ENCODE assay signal across 8 cellular contexts in genomic region chrX:37825225-37825842, GRCh38. TPM values are rescaled to one million over a fixed set of nuclear protein-coding genes. Genes with fewer than 3 reads are reported as not detected.
DNase-seq lines count a peak whose midpoint lies in the region; ATAC-seq, FAIRE-seq and TF ChIP-seq lines count a peak whose summit lies in the region.

No MANE protein-coding gene starts in this region.

- H3K4me2 ChIP-seq in A549: peak overlapping the region; percentile 49; the same call in 2 of the 3 replicates

- TF ChIP-seq POLR2A in A549 (IDR thresholded peaks at IDR 0.05; ENCODE audit: low read length): no peak

- peaks cover 24% of the 10 kb centered on the region for H3K27me3 ChIP-seq in adipocyte (replicated peaks; ENCODE audit: control insufficient read depth, insufficient read depth, low read length)

- TF ChIP-seq CTCF in A549 (IDR thresholded peaks at IDR 0.05): peak; percentile 61
- peak; percentile 78 for TF ChIP-seq CTCF in GM10248 (IDR thresholded peaks at IDR 0.05; ENCODE audit: control extremely low read depth, extremely low read depth, low read depth, missing control alignments)

- H3K4me1 ChIP-seq in A549: peaks cover 6% of the 10 kb centered on the region; the same call in 2 of the 3 replicates
- H3K4me1 ChIP-seq in adipocyte (ENCODE audit: control insufficient read depth, insufficient read depth, low read length): no peaks in the 10 kb centered on the region

- no peaks in the 10 kb centered on the region for H3K36me3 ChIP-seq in adipocyte (ENCODE audit: control insufficient read depth, insufficient read depth, low read length, severe bottlenecking)

- FAIRE-seq in A549 (lab: Jason Lieb, UNC) (peak; percentile 36), RCC 7860 (lab: Jason Lieb, UNC) (peak; percentile 23)

- no peak overlapping the region for H3K27ac ChIP-seq in A549

- DNase-seq in A549 (ENCODE audit: low read depth in 1 of 2, low spot score in 1 of 2): peak; percentile 10 to 38
- DNase-seq in GM10248 (ENCODE audit: extremely low spot score): peak; percentile 17
- no peak for DNase-seq in RCC 7860 (ENCODE audit: low spot score)
- peak; percentile 67 for DNase-seq in adipocyte (ENCODE audit: low read depth)
- peak; percentile 55 for DNase-seq in inferior parietal cortex (ENCODE audit: extremely low spot score)
- peak; percentile 19 to 28 for DNase-seq in stimulated activated CD4-positive, alpha-beta T cell treated with anti-CD3 and anti-CD28 coated beads, Interleukin-4, amount 100 ng/mL, for 4 hours
- no peak for DNase-seq in middle frontal gyrus (ENCODE audit: extremely low spot score, low spot score)

- TF ChIP-seq EP300 in A549 (IDR thresholded peaks at IDR 0.05): no peak

- TF ChIP-seq RAD21 in A549 (conservative IDR thresholded peaks at IDR 0.05 in 1 of 2, IDR thresholded peaks at IDR 0.05 in 1 of 2): peak; percentile 71 to 77

- WGBS in A549 (ENCODE audit: missing lambda C conversion rate): 1% methylated on average over 3 of the region's 3 CpGs

- CTCF ChIA-PET in A549 (lab: Yijun Ruan, JAX): interaction anchor here (0.8 to 2.7 kb wide), 18 partner anchors 8 to 876 kb away, joined by 3 to 42 read pairs (median 5); no protein-coding TSS in a partner anchor
- CTCF ChIA-PET in GM10248 (lab: Yijun Ruan, JAX): interaction anchor here (1.1 to 4.7 kb wide), 20 partner anchors 8 to 341 kb away, joined by 3 to 146 read pairs (median 7); no protein-coding TSS in a partner anchor

- POLR2A ChIA-PET in A549 (lab: Yijun Ruan, JAX) (no interaction called here), GM10248 (lab: Yijun Ruan, JAX) (no interaction called here)

- no peak overlapping the region for H3K9ac ChIP-seq in adipocyte (ENCODE audit: low read length)

- H3K9me3 ChIP-seq in A549: no peaks in the 10 kb centered on the region
- H3K9me3 ChIP-seq in adipocyte (ENCODE audit: control insufficient read depth, low read length): no peaks in the 10 kb centered on the region

- peak; percentile 56 to 81; a peak in 4 of 6 replicates for ATAC-seq in A549
- peak; percentile 70 for ATAC-seq in HG03139 (IDR thresholded peaks at IDR 0.05; ENCODE audit: unreplicated experiment)

- H3K4me3 ChIP-seq in A549 (no peak overlapping the region), adipocyte (ENCODE audit: low read length) (no peak overlapping the region)

TF ChIP-seq in A549, 52 proteins besides CTCF, POLR2A, EP300 and RAD21:
- TF ChIP-seq SMC3 (IDR thresholded peaks at IDR 0.05) (peak; percentile 79), RFX5 (IDR thresholded peaks at IDR 0.05) (no peak)

RNA-seq across cellular contexts. Expression of gene DYNLT3, which starts 22.0 kb away (rescaled TPM):
- polyA plus RNA-seq in A549 (2011; rRNA removed): 23.2 and 26.8 TPM in 2 replicates
- polyA plus RNA-seq in A549 (2012; cell fraction: cytosol; rRNA removed): 3.9 and 4.6 TPM in 2 replicates
- 1.1 and 2.3 TPM in 2 replicates for polyA plus RNA-seq in A549 (2012; cell fraction: nucleus; rRNA removed)
- 22.8 to 27.3 TPM (median 27.1 TPM) in 3 replicates for polyA plus RNA-seq in A549 (2017; fragmentation: RNase III; extraction: RNeasy Plus Mini Kit Qiagen cat#74134 plus additional on column Dnase treatment)
- polyA minus RNA-seq in A549 (2011; rRNA and poly(A)+ RNA removed): 7.0 and 12.1 TPM in 2 replicates

RNA-seq across cellular contexts. Expression of gene CYBB, which starts 45.5 kb away (rescaled TPM):
- polyA plus RNA-seq in A549 (2011; rRNA removed) (0.08 and 0.12 TPM in 2 replicates), A549 (2017; fragmentation: RNase III; extraction: RNeasy Plus Mini Kit Qiagen cat#74134 plus additional on column Dnase treatment) (0.04 TPM in 3 replicates)
- 0.01 and 0.03 TPM in 2 replicates for polyA plus RNA-seq in A549 (2012; cell fraction: cytosol; rRNA removed)
- polyA plus RNA-seq in A549 (2012; cell fraction: nucleus; rRNA removed): 0.04 and 0.05 TPM in 2 replicates
- polyA minus RNA-seq in A549 (2011; rRNA and poly(A)+ RNA removed): 0.05 and 0.12 TPM in 2 replicates

Comparison
In these comparisons a context has a peak if more than half of its experiments do, and no peak if none do; other contexts are left out.
1. DNase-seq: peak in A549 (2 of 2), GM10248 (single experiment), adipocyte (single experiment), inferior parietal cortex (single experiment) and stimulated activated CD4-positive, alpha-beta T cell treated with anti-CD3 and anti-CD28 coated beads, Interleukin-4, amount 100 ng/mL, for 4 hours (2 of 2); none in RCC 7860 (single experiment) and middle frontal gyrus (single experiment).